Comparison of ENCODE assay signal across 9 cellular contexts in genomic region chr1:115837762-115838421, GRCh38. TPM values are rescaled to one million over a fixed set of nuclear protein-coding genes. Genes with fewer than 3 reads are reported as not detected.
DNase-seq lines count a peak whose midpoint lies in the region; ATAC-seq and TF ChIP-seq lines count a peak whose summit lies in the region.
"Had no signal": no experiment of that assay in that cellular context is flagged by ENCODE, and none has a peak within 500 bp of the region (broad histone marks: within the 10 kb centered on the region; RNA-seq: fewer than 3 reads in every experiment).

No MANE protein-coding gene starts in this region.

- no peak overlapping the region for H3K27ac ChIP-seq in coronary artery
- H3K27ac ChIP-seq in mesodermal cell (ENCODE audit: low read depth, low read length, severe bottlenecking), result no peak overlapping the region
- H3K27ac ChIP-seq in aorta (ENCODE audit: low read depth in 1 of 2, low read length in 2 of 2), result no peak overlapping the region

- H3K4me3 ChIP-seq in coronary artery, result peak overlapping the region; percentile 67
- H3K4me3 ChIP-seq in mesodermal cell (ENCODE audit: extremely low read depth, insufficient read depth, low read length, poor library complexity, severe bottlenecking), result peak overlapping the region; percentile 41
- peak overlapping the region in 1 of 2 donors; percentile 2 for H3K4me3 ChIP-seq in aorta (ENCODE audit: low read length in 2 of 2)

- TF ChIP-seq CTCF in coronary artery (IDR thresholded peaks at IDR 0.05), result no peak

- H3K9me3 ChIP-seq in mesodermal cell (ENCODE audit: control insufficient read depth, low read length) (no peaks in the 10 kb centered on the region), aorta (ENCODE audit: control insufficient read depth, low read length) (no peaks in the 10 kb centered on the region)

- no peaks in the 10 kb centered on the region for H3K27me3 ChIP-seq in aorta (ENCODE audit: control insufficient read depth in 1 of 2, insufficient read depth in 2 of 2, low read length in 1 of 2)

- whole genome bisulfite sequencing in mesodermal cell (ENCODE audit: insufficient coverage in 2 of 2), 2 experiments, result 5 to 13% methylated on average over 53 to 69 of the region's 78 CpGs
- WGBS in aorta, 2 donors, result 4% methylated on average over 64 to 78 of the region's 78 CpGs

- peak; percentile 5 for ATAC-seq in aorta (ENCODE audit: low FRiP score)
- ATAC-seq in GM18858 (IDR thresholded peaks at IDR 0.05; ENCODE audit: unreplicated experiment), result no peak
- ATAC-seq in HG03159 (IDR thresholded peaks at IDR 0.05; ENCODE audit: unreplicated experiment), result no peak

- peak; percentile 11 for DNase-seq in stimulated activated CD4-positive, alpha-beta T cell treated with anti-CD3 and anti-CD28 coated beads, Interleukin-15, amount 100 ng/mL, for 24 hours
- no peak for DNase-seq in stimulated activated CD4-positive, alpha-beta T cell treated with anti-CD3 and anti-CD28 coated beads, Interleukin-2, amount 100 ng/mL, for 48 hours
- DNase-seq in coronary artery (ENCODE audit: low spot score) (no peak), aorta (no peak), NCI-H187 treated with DMSO at 0.1 percent for 48 hours (lab: John Stamatoyannopoulos, UW) (no peak)
- DNase-seq: foreskin melanocyte had no signal

- H3K36me3 ChIP-seq in mesodermal cell (ENCODE audit: control insufficient read depth, insufficient read depth, low read length), result no peaks in the 10 kb centered on the region
- no peaks in the 10 kb centered on the region for H3K36me3 ChIP-seq in aorta (ENCODE audit: control insufficient read depth in 1 of 2, insufficient read depth in 2 of 2, low read length in 1 of 2)

- peaks cover 8% of the 10 kb centered on the region for H3K4me1 ChIP-seq in mesodermal cell (ENCODE audit: control insufficient read depth, insufficient read depth, low read length, poor library complexity, severe bottlenecking)
- H3K4me1 ChIP-seq in aorta (ENCODE audit: control insufficient read depth in 1 of 2, insufficient read depth in 2 of 2, low read length in 2 of 2), result no peaks in the 10 kb centered on the region

- intact Hi-C loops in aorta (cut with DNase I), result no loop called here

RNA-seq across cellular contexts. Expression of gene NHLH2, which starts 3.0 kb away (rescaled TPM):
- polyA plus RNA-seq in mesodermal cell (2013, experiment 1 of 2), result 1.8 TPM
- polyA plus RNA-seq in mesodermal cell (2013, experiment 2 of 2), result 1.1 TPM
- total RNA-seq in aorta, result not detected
- polyA plus RNA-seq in aorta, result not detected
